21 cellular contexts compared by ENCODE assay signal in the genomic region with DNA sequence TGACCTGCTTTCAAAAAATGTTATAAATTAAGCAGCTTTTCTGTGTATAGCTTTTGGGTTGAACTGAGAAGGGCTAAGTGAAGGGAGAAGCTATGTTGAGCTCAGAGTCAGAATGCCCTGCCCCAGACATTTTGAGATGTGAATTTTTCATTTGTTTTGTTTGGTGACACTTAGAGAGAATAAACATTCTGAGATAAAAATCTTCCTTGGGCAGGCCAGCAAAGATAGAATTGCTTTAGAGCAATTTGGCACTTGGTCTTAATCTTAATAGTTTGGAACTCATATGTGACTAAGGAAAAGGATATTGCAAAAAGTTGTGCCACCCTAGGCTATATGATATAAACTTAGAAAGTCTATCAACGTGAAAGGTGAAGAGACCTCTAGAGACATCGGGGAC. TPM values are rescaled to one million over a fixed set of nuclear protein-coding genes. Genes with fewer than 3 reads are reported as not detected.
A peak's percentile ranks its signal among the peaks of the same experiment; 100 is the strongest.
DNase-seq lines count a peak whose midpoint lies in the region; ATAC-seq and TF ChIP-seq lines count a peak whose summit lies in the region.
"Had no signal": no experiment of that assay in that cellular context is flagged by ENCODE, and none has a peak within 500 bp of the region (broad histone marks: within the 10 kb centered on the region; RNA-seq: fewer than 3 reads in every experiment).

No MANE protein-coding gene starts in this region.

- H3K27ac Mint-ChIP-seq in activated CD4-positive, alpha-beta T cell treated with anti-CD3 and anti-CD28 coated beads, Interleukin-2, amount 10 ng/mL, durations not matched to agents 24 days and 14 days = peak overlapping the region; percentile 68
- H3K27ac Mint-ChIP-seq in activated CD8-positive, alpha-beta T cell treated with anti-CD3 and anti-CD28 coated beads, Interleukin-2, amount 10 ng/mL, durations not matched to agents 7 days and 5 days = peak overlapping the region; percentile 3
- H3K27ac Mint-ChIP-seq in natural killer cell = peak overlapping the region; percentile 9 to 89

- H3K79me2 ChIP-seq in DND-41 (ENCODE audit: insufficient read depth, low read length) = peaks cover 84% of the 10 kb centered on the region

- H4K20me1 ChIP-seq in DND-41 (ENCODE audit: insufficient read depth, low read length) = peaks cover 14% of the 10 kb centered on the region; the same call in 1 of the 2 replicates

- no peaks in the 10 kb centered on the region for H3K27me3 ChIP-seq in DND-41 (ENCODE audit: insufficient read depth, low read length, poor library complexity)
- H3K27me3 ChIP-seq: BE2C, left lung, stomach, thyroid gland had no signal

- no peak overlapping the region for H3K9ac ChIP-seq in DND-41 (ENCODE audit: low read depth, low read length)

- peaks cover 40% of the 10 kb centered on the region for H3K4me1 Mint-ChIP-seq in activated CD4-positive, alpha-beta T cell treated with anti-CD3 and anti-CD28 coated beads, Interleukin-2, amount 10 ng/mL, durations not matched to agents 24 days and 14 days
- peaks cover 37% of the 10 kb centered on the region for H3K4me1 Mint-ChIP-seq in activated CD8-positive, alpha-beta T cell treated with anti-CD3 and anti-CD28 coated beads, Interleukin-2, amount 10 ng/mL, durations not matched to agents 7 days and 5 days (ENCODE audit: low read depth)
- peaks cover 30 to 31% of the 10 kb centered on the region in 2 donors for H3K4me1 Mint-ChIP-seq in natural killer cell

- intact Hi-C loops in activated CD4-positive, alpha-beta T cell treated with anti-CD3 and anti-CD28 coated beads, Interleukin-2, amount 10 ng/mL, durations not matched to agents 24 days and 14 days (cut with micrococcal nuclease) = loop anchor here (2.0 kb wide), 1 partner anchor 29 kb away; no protein-coding TSS in a partner anchor
- intact Hi-C loops in natural killer cell (cut with micrococcal nuclease) = no loop called here

- no peak overlapping the region for H3K4me3 ChIP-seq in DND-41 (ENCODE audit: low read depth in 1 of 2, low read length in 2 of 2)
- H3K4me3 ChIP-seq: left lung, stomach, thyroid gland had no signal

- H3K4me2 ChIP-seq in DND-41 (ENCODE audit: insufficient read depth, low read length) = no peak overlapping the region

- H3K27me3 Mint-ChIP-seq in activated CD4-positive, alpha-beta T cell treated with anti-CD3 and anti-CD28 coated beads, Interleukin-2, amount 10 ng/mL, durations not matched to agents 24 days and 14 days = no peaks in the 10 kb centered on the region
- no peaks in the 10 kb centered on the region for H3K27me3 Mint-ChIP-seq in activated CD8-positive, alpha-beta T cell treated with anti-CD3 and anti-CD28 coated beads, Interleukin-2, amount 10 ng/mL, durations not matched to agents 7 days and 5 days (ENCODE audit: low read depth)
- no peaks in the 10 kb centered on the region for H3K27me3 Mint-ChIP-seq in natural killer cell (ENCODE audit: low read depth in 2 of 2)

- peak overlapping the region; percentile 23 for H3K27ac ChIP-seq in DND-41 (ENCODE audit: low read length)
- H3K27ac ChIP-seq: left lung, stomach, thyroid gland had no signal

- TF ChIP-seq CTCF in DND-41 (IDR thresholded peaks at IDR 0.05; ENCODE audit: borderline replicate concordance, extremely low read depth, low read length, poor library complexity, severe bottlenecking) (no peak), natural killer cell (IDR thresholded peaks at IDR 0.05) (no peak)

- H3K4me1 ChIP-seq in DND-41 (ENCODE audit: insufficient read depth, low read length) = peaks cover 5% of the 10 kb centered on the region
- H3K4me1 ChIP-seq: BE2C, stomach, thyroid gland had no signal

- ATAC-seq in DND-41 (ENCODE audit: insufficient read depth, low read depth) = no peak
- no peak for ATAC-seq in activated CD8-positive, alpha-beta T cell treated with anti-CD3 and anti-CD28 coated beads, Interleukin-2, amount 10 ng/mL, durations not matched to agents 7 days and 5 days
- no peak for ATAC-seq in natural killer cell
- no peak for ATAC-seq in GM18517 (IDR thresholded peaks at IDR 0.05; ENCODE audit: unreplicated experiment)
- ATAC-seq: left lung, Panc1 had no signal

- no peaks in the 10 kb centered on the region for H3K9me3 Mint-ChIP-seq in activated CD4-positive, alpha-beta T cell treated with anti-CD3 and anti-CD28 coated beads, Interleukin-2, amount 10 ng/mL, durations not matched to agents 24 days and 14 days
- no peaks in the 10 kb centered on the region for H3K9me3 Mint-ChIP-seq in activated CD8-positive, alpha-beta T cell treated with anti-CD3 and anti-CD28 coated beads, Interleukin-2, amount 10 ng/mL, durations not matched to agents 7 days and 5 days (ENCODE audit: insufficient read depth)
- H3K9me3 Mint-ChIP-seq in natural killer cell = no peaks in the 10 kb centered on the region

- H3K36me3 Mint-ChIP-seq in activated CD4-positive, alpha-beta T cell treated with anti-CD3 and anti-CD28 coated beads, Interleukin-2, amount 10 ng/mL, durations not matched to agents 24 days and 14 days (ENCODE audit: low read depth) = peaks cover 47% of the 10 kb centered on the region
- peaks cover 44% of the 10 kb centered on the region for H3K36me3 Mint-ChIP-seq in activated CD8-positive, alpha-beta T cell treated with anti-CD3 and anti-CD28 coated beads, Interleukin-2, amount 10 ng/mL, durations not matched to agents 7 days and 5 days (ENCODE audit: low read depth)
- no peaks in the 10 kb centered on the region for H3K36me3 Mint-ChIP-seq in natural killer cell

- POLR2A ChIA-PET in activated CD8-positive, alpha-beta T cell treated with anti-CD3 and anti-CD28 coated beads, Interleukin-2, amount 10 ng/mL, durations not matched to agents 7 days and 5 days (lab: Charles Lee) = interaction anchor here (0.9 to 2.1 kb wide), 2 partner anchors 10 to 1079 kb away, joined by 3 to 6 read pairs; no protein-coding TSS in a partner anchor

- DNase-seq in activated CD4-positive, alpha-beta T cell treated with anti-CD3 and anti-CD28 coated beads, Interleukin-2, amount 10 ng/mL, durations not matched to agents 24 days and 14 days = no peak
- DNase-seq in activated CD4-positive, alpha-beta T cell treated with anti-CD3 and anti-CD28 coated beads for 4 hours = no peak
- no peak for DNase-seq in DND-41
- no peak for DNase-seq in activated CD8-positive, alpha-beta T cell treated with anti-CD3 and anti-CD28 coated beads, Interleukin-2, amount 10 ng/mL, durations not matched to agents 7 days and 5 days
- no peak for DNase-seq in natural killer cell
- no peak for DNase-seq in activated effector memory CD4-positive, alpha-beta T cell treated with Interleukin-2 at 50 U/mL for 16 hours
- DNase-seq in hepatic stellate cell (ENCODE audit: low spot score) = no peak
- DNase-seq: amygdala, BE2C, left lung, mesendoderm, NCI-H1105, NCI-H1930, NCI-H2227 treated with DMSO at 0.1 percent for 48 hours, NCI-H526 treated with DMSO at 0.1 percent for 48 hours, nucleus accumbens, SHP77, stomach, thyroid gland had no signal

- H3K9me3 ChIP-seq in DND-41 (ENCODE audit: insufficient read depth, low read length, severe bottlenecking) = no peaks in the 10 kb centered on the region
- H3K9me3 ChIP-seq: BE2C, left lung, stomach, thyroid gland had no signal

- H2AFZ ChIP-seq in DND-41 (ENCODE audit: low read depth, low read length) = no peak overlapping the region

- peaks cover 99% of the 10 kb centered on the region for H3K36me3 ChIP-seq in DND-41 (ENCODE audit: insufficient read depth, low read length)
- H3K36me3 ChIP-seq: BE2C, left lung, stomach, thyroid gland had no signal

- peak overlapping the region; percentile 3 for H3K4me3 Mint-ChIP-seq in activated CD4-positive, alpha-beta T cell treated with anti-CD3 and anti-CD28 coated beads, Interleukin-2, amount 10 ng/mL, durations not matched to agents 24 days and 14 days
- no peak overlapping the region for H3K4me3 Mint-ChIP-seq in activated CD8-positive, alpha-beta T cell treated with anti-CD3 and anti-CD28 coated beads, Interleukin-2, amount 10 ng/mL, durations not matched to agents 7 days and 5 days
- H3K4me3 Mint-ChIP-seq in natural killer cell = peak overlapping the region; percentile 65

- CTCF ChIA-PET in activated CD8-positive, alpha-beta T cell treated with anti-CD3 and anti-CD28 coated beads, Interleukin-2, amount 10 ng/mL, durations not matched to agents 7 days and 5 days (lab: Charles Lee) = interaction anchor here (1.0 to 1.7 kb wide), 3 partner anchors 21 to 66 kb away, joined by 3 to 5 read pairs (median 5); no protein-coding TSS in a partner anchor

RNA-seq across cellular contexts. Expression of gene MYB, which starts 30.2 kb away (rescaled TPM):
- total RNA-seq in activated CD4-positive, alpha-beta T cell treated with anti-CD3 and anti-CD28 coated beads, Interleukin-2, amount 10 ng/mL, durations not matched to agents 24 days and 14 days = 44.1 and 44.2 TPM in 2 replicates
- total RNA-seq in activated CD8-positive, alpha-beta T cell treated with anti-CD3 and anti-CD28 coated beads, Interleukin-2, amount 10 ng/mL, durations not matched to agents 7 days and 5 days = 1 to 10 TPM; 7.5 to 8.2 TPM
- 1 to 10 TPM in 2 of 3 donors, under 1 TPM in 1; 0.40 to 3.5 (median 1.3) TPM for total RNA-seq in natural killer cell

Comparison
In these comparisons a context has a peak if more than half of its experiments do, and no peak if none do; other contexts are left out.
1. H3K27ac Mint-ChIP-seq: peak in every context shown above with its lines; median percentile 68 in activated CD4-positive, alpha-beta T cell treated with anti-CD3 and anti-CD28 coated beads, Interleukin-2, amount 10 ng/mL, durations not matched to agents 24 days and 14 days; 49 in natural killer cell; 3 in activated CD8-positive, alpha-beta T cell treated with anti-CD3 and anti-CD28 coated beads, Interleukin-2, amount 10 ng/mL, durations not matched to agents 7 days and 5 days.